11 cellular contexts compared by ENCODE assay signal in the genomic region with DNA sequence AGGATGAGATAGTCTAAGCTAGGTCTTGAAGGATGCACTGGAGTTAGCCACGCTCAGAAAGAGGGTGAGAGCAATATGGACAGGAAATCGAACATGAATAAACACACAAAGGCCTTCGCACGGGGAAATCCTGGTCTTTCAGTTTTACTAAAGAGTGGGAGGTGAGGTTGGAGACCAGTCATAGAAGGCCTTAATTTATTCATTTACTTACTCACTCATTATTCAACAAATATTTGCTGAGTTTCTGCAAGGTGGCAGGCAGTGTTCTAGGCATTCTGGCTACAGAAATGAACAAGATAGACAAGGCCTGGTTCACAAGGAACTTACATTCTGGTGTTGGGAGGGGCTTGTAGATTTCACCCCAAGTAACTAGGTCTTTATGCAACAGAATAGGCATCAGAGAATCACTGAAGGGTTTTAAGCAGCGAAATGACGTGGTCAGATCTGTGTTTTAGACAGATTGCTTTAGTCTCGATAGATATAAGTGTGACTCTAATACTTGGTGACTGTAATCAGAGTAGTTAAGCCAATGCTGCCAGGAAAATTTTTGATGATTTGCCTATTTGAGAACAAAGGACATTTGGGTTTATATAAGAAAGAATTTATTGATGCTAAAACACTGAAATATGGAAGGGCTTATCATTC.
A peak's percentile ranks its signal among the peaks of the same experiment; 100 is the strongest.
DNase-seq lines count a peak whose midpoint lies in the region; ATAC-seq lines count a peak whose summit lies in the region.
"Had no signal": no experiment of that assay in that cellular context is flagged by ENCODE, and none has a peak within 500 bp of the region (broad histone marks: within the 10 kb centered on the region; RNA-seq: fewer than 3 reads in every experiment).

No MANE protein-coding gene starts in this region.

- ATAC-seq in GM21526 (IDR thresholded peaks at IDR 0.05; ENCODE audit: low FRiP score, unreplicated experiment) (peak; percentile 58), HG03460 (IDR thresholded peaks at IDR 0.05; ENCODE audit: unreplicated experiment) (peak; percentile 60), GM19324 (IDR thresholded peaks at IDR 0.05; ENCODE audit: low FRiP score, unreplicated experiment) (no peak)
- ATAC-seq: foreskin keratinocyte had no signal

- peak; percentile 39 for DNase-seq in activated CD4-positive, alpha-beta T cell treated with anti-CD3 and anti-CD28 coated beads for 48 hours
- DNase-seq in activated CD4-positive, alpha-beta T cell treated with anti-CD3 and anti-CD28 coated beads, Interleukin-2, amount 50 U/mL, for 4 hours: no peak
- peak; percentile 37 for DNase-seq in stimulated activated CD4-positive, alpha-beta T cell treated with anti-CD3 and anti-CD28 coated beads, Interleukin-1b, Interleukin-23, amount 100 ng/mL, for 48 hours
- DNase-seq in NCI-H1105 treated with DMSO at 0.1 percent for 48 hours (lab: John Stamatoyannopoulos, UW) (no peak), NCI-H446 treated with DMSO at 0.1 percent for 48 hours (lab: John Stamatoyannopoulos, UW) (no peak)
- DNase-seq: aorta, DMS53, foreskin keratinocyte had no signal

Comparison
In these comparisons a context has a peak if more than half of its experiments do, and no peak if none do; other contexts are left out.
1. DNase-seq: peak in activated CD4-positive, alpha-beta T cell treated with anti-CD3 and anti-CD28 coated beads for 48 hours (single experiment) and stimulated activated CD4-positive, alpha-beta T cell treated with anti-CD3 and anti-CD28 coated beads, Interleukin-1b, Interleukin-23, amount 100 ng/mL, for 48 hours (single experiment); none in activated CD4-positive, alpha-beta T cell treated with anti-CD3 and anti-CD28 coated beads, Interleukin-2, amount 50 U/mL, for 4 hours (0 of 2), NCI-H1105 treated with DMSO at 0.1 percent for 48 hours (single experiment) and NCI-H446 treated with DMSO at 0.1 percent for 48 hours (single experiment).